19 cellular contexts compared by ENCODE assay signal in the genomic region with DNA sequence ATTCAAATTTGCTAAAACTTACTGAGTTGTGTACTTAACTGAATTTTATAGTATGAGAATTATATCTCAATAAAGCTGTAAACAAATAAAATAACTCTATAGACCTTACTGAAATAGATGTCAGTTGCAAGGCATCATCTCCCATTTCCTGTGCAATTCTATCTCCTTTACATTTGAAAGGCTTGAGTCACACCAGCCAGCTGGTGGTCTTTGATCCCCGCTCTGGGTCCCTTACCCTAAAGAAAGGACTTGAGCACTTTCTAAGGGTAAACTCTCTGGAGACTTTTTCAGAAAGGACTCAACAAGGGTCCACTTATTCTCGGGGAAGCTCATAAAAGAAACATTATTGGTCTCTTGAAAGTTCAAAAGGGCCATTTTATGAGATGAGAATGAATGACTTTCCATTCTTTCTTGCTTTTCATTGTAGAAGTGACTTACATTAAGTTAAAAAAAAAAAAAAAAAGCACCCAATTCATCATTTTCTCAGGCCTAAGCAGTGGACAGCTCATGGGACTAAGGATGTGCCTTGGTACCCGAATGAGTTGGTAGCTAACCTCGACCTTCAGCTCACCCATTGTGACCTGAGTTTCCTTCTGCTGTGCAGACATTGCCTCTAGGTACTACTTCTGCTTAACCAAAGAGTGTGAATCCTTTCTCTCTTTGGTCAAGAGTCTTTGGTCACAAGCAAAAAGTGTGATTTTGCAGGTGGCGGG.
A peak's percentile ranks its signal among the peaks of the same experiment; 100 is the strongest.
DNase-seq lines count a peak whose midpoint lies in the region; ATAC-seq, FAIRE-seq and TF ChIP-seq lines count a peak whose summit lies in the region.
"Had no signal": no experiment of that assay in that cellular context is flagged by ENCODE, and none has a peak within 500 bp of the region (broad histone marks: within the 10 kb centered on the region; RNA-seq: fewer than 3 reads in every experiment).

No MANE protein-coding gene starts in this region.

- peak; percentile 94 for ATAC-seq in stimulated activated naive B cell treated with anti-CD40 and anti-IgM and Interleukin-4, amounts not matched to agents 10 μg/mL and 1 μg/mL and 100 μg/mL, for 72 hours (replicated peaks)
- ATAC-seq in HG02870 (IDR thresholded peaks at IDR 0.05; ENCODE audit: unreplicated experiment), result no peak
- ATAC-seq: K562 had no signal

- H3K9me3 ChIP-seq in HUES48 (ENCODE audit: control insufficient read depth, insufficient read depth, low read length) (no peaks in the 10 kb centered on the region), endodermal cell (ENCODE audit: control insufficient read depth, low read length) (peaks cover 15% of the 10 kb centered on the region), sigmoid colon (no peaks in the 10 kb centered on the region)

- H3K4me3 Mint-ChIP-seq in endodermal cell, result no peak overlapping the region
- no peak overlapping the region for H3K4me3 Mint-ChIP-seq in stimulated activated naive B cell treated with anti-CD40 and anti-IgM and Interleukin-4, amounts not matched to agents 10 μg/mL and 1 μg/mL and 100 μg/mL, for 72 hours
- no peak overlapping the region for H3K4me3 Mint-ChIP-seq in activated CD4-positive, alpha-beta memory T cell treated with anti-CD3 and anti-CD28 coated beads, Interleukin-2, amount 10 ng/mL, durations not matched to agents 7 days and 5 days
- H3K4me3 Mint-ChIP-seq: B cell; CD4-positive, CD25-positive, alpha-beta regulatory T cell; T-helper 2 cell treated with Interferon-gamma antibody and Interleukin-4, amounts not matched to agents 5 μg/mL and 100 μg/mL, for 36 hours had no signal

- peaks cover 12% of the 10 kb centered on the region for H3K36me3 Mint-ChIP-seq in endodermal cell (ENCODE audit: low read depth)
- H3K36me3 Mint-ChIP-seq in stimulated activated naive B cell treated with anti-CD40 and anti-IgM and Interleukin-4, amounts not matched to agents 10 μg/mL and 1 μg/mL and 100 μg/mL, for 72 hours, result no peaks in the 10 kb centered on the region
- H3K36me3 Mint-ChIP-seq in activated CD4-positive, alpha-beta memory T cell treated with anti-CD3 and anti-CD28 coated beads, Interleukin-2, amount 10 ng/mL, durations not matched to agents 7 days and 5 days (ENCODE audit: low read depth), result peaks cover 26% of the 10 kb centered on the region
- H3K36me3 Mint-ChIP-seq: CD4-positive, CD25-positive, alpha-beta regulatory T cell had no signal

- peak overlapping the region; percentile 67 for H3K27ac Mint-ChIP-seq in endodermal cell
- no peak overlapping the region for H3K27ac Mint-ChIP-seq in stimulated activated naive B cell treated with anti-CD40 and anti-IgM and Interleukin-4, amounts not matched to agents 10 μg/mL and 1 μg/mL and 100 μg/mL, for 72 hours
- no peak overlapping the region for H3K27ac Mint-ChIP-seq in activated CD4-positive, alpha-beta memory T cell treated with anti-CD3 and anti-CD28 coated beads, Interleukin-2, amount 10 ng/mL, durations not matched to agents 7 days and 5 days
- H3K27ac Mint-ChIP-seq: B cell; CD4-positive, CD25-positive, alpha-beta regulatory T cell; T-helper 2 cell treated with Interferon-gamma antibody and Interleukin-4, amounts not matched to agents 5 μg/mL and 100 μg/mL, for 36 hours had no signal

- no peak for TF ChIP-seq EP300 in sigmoid colon (IDR thresholded peaks at IDR 0.05)

- no peak for TF ChIP-seq POLR2A in sigmoid colon (IDR thresholded peaks at IDR 0.05)

- H3K9ac ChIP-seq in HUES48 (ENCODE audit: low read depth, low read length) (no peak overlapping the region), endodermal cell (ENCODE audit: extremely low read depth, low read length, poor library complexity, severe bottlenecking) (no peak overlapping the region)

- peak; percentile 50 for FAIRE-seq in GM18507 (lab: Jason Lieb, UNC)
- FAIRE-seq: G401.6, HTR-8/SVneo, K562 had no signal

- H3K4me3 ChIP-seq in HUES48 (ENCODE audit: low read depth, low read length) (no peak overlapping the region), endodermal cell (ENCODE audit: low read length) (no peak overlapping the region), sigmoid colon (no peak overlapping the region)
- H3K4me3 ChIP-seq: K562, PC-9 had no signal

- WGBS in endodermal cell (ENCODE audit: insufficient coverage in 1 of 2, insufficient read length in 1 of 2), 2 experiments, result 62 to 64% methylated on average over 4 to 5 of the region's 5 CpGs
- WGBS in sigmoid colon, 2 donors, result 67 to 74% methylated on average over 5 of the region's 5 CpGs

- intact Hi-C loops in sigmoid colon (cut with DNase I), result no loop called here

- POLR2A ChIA-PET in activated CD4-positive, alpha-beta memory T cell treated with anti-CD3 and anti-CD28 coated beads, Interleukin-2, amount 10 ng/mL, durations not matched to agents 7 days and 5 days (lab: Charles Lee), result no interaction called here

- no peak for DNase-seq in GM18507 (ENCODE audit: extremely low spot score, insufficient read length, low read depth)
- peak; percentile 82 for DNase-seq in endodermal cell
- DNase-seq in stimulated activated naive B cell treated with anti-CD40 and anti-IgM and Interleukin-4, amounts not matched to agents 10 μg/mL and 1 μg/mL and 100 μg/mL, for 72 hours, result peak; percentile 17
- DNase-seq in sigmoid colon, result no peak
- no peak for DNase-seq in activated CD4-positive, alpha-beta memory T cell treated with anti-CD3 and anti-CD28 coated beads, Interleukin-2, amount 10 ng/mL, durations not matched to agents 7 days and 5 days
- DNase-seq: CD4-positive, CD25-positive, alpha-beta regulatory T cell; DMS79; NCI-H1436; NCI-H2029; NCI-H510A treated with DMSO at 0.1 percent for 48 hours; PC-9 had no signal

- peaks cover 51% of the 10 kb centered on the region for H3K4me1 Mint-ChIP-seq in endodermal cell
- peaks cover 5 to 8% of the 10 kb centered on the region in 2 donors for H3K4me1 Mint-ChIP-seq in stimulated activated naive B cell treated with anti-CD40 and anti-IgM and Interleukin-4, amounts not matched to agents 10 μg/mL and 1 μg/mL and 100 μg/mL, for 72 hours
- H3K4me1 Mint-ChIP-seq in activated CD4-positive, alpha-beta memory T cell treated with anti-CD3 and anti-CD28 coated beads, Interleukin-2, amount 10 ng/mL, durations not matched to agents 7 days and 5 days, result peaks cover 17% of the 10 kb centered on the region
- H3K4me1 Mint-ChIP-seq: B cell had no signal

- TF ChIP-seq CTCF in endodermal cell (conservative IDR thresholded peaks at IDR 0.05) (no peak), sigmoid colon (IDR thresholded peaks at IDR 0.05) (no peak)

- no peaks in the 10 kb centered on the region for H3K9me3 Mint-ChIP-seq in endodermal cell
- H3K9me3 Mint-ChIP-seq in stimulated activated naive B cell treated with anti-CD40 and anti-IgM and Interleukin-4, amounts not matched to agents 10 μg/mL and 1 μg/mL and 100 μg/mL, for 72 hours, result no peaks in the 10 kb centered on the region
- no peaks in the 10 kb centered on the region for H3K9me3 Mint-ChIP-seq in activated CD4-positive, alpha-beta memory T cell treated with anti-CD3 and anti-CD28 coated beads, Interleukin-2, amount 10 ng/mL, durations not matched to agents 7 days and 5 days
- H3K9me3 Mint-ChIP-seq: T-helper 2 cell treated with Interferon-gamma antibody and Interleukin-4, amounts not matched to agents 5 μg/mL and 100 μg/mL, for 36 hours had no signal

- H3K4me1 ChIP-seq in HUES48 (ENCODE audit: control insufficient read depth, insufficient read depth, low read length) (peaks cover 33% of the 10 kb centered on the region), endodermal cell (ENCODE audit: control insufficient read depth, insufficient read depth, low read length) (peaks cover 29% of the 10 kb centered on the region), sigmoid colon (no peaks in the 10 kb centered on the region)

- peak overlapping the region; percentile 85 for H3K27ac ChIP-seq in HUES48 (ENCODE audit: low read depth, low read length)
- no peak overlapping the region for H3K27ac ChIP-seq in endodermal cell (ENCODE audit: low read depth, low read length)
- no peak overlapping the region for H3K27ac ChIP-seq in sigmoid colon
- H3K27ac ChIP-seq: HL-60, PC-9 had no signal

- no peaks in the 10 kb centered on the region for H3K36me3 ChIP-seq in HUES48 (ENCODE audit: control insufficient read depth, insufficient read depth, low read length)
- H3K36me3 ChIP-seq in endodermal cell (ENCODE audit: control insufficient read depth, insufficient read depth, low read length), result no peaks in the 10 kb centered on the region
- no peaks in the 10 kb centered on the region for H3K36me3 ChIP-seq in sigmoid colon

- peaks cover 2% of the 10 kb centered on the region for H3K27me3 Mint-ChIP-seq in endodermal cell (ENCODE audit: insufficient read depth)
- H3K27me3 Mint-ChIP-seq in stimulated activated naive B cell treated with anti-CD40 and anti-IgM and Interleukin-4, amounts not matched to agents 10 μg/mL and 1 μg/mL and 100 μg/mL, for 72 hours, result peaks cover 21 to 28% of the 10 kb centered on the region in 2 donors
- H3K27me3 Mint-ChIP-seq in activated CD4-positive, alpha-beta memory T cell treated with anti-CD3 and anti-CD28 coated beads, Interleukin-2, amount 10 ng/mL, durations not matched to agents 7 days and 5 days, result peaks cover 8% of the 10 kb centered on the region

- CTCF ChIA-PET in activated CD4-positive, alpha-beta memory T cell treated with anti-CD3 and anti-CD28 coated beads, Interleukin-2, amount 10 ng/mL, durations not matched to agents 7 days and 5 days (lab: Charles Lee), result interaction anchor here (0.6 to 1.5 kb wide), 6 partner anchors 10 to 1788 kb away, joined by 3 to 5 read pairs (median 4); no protein-coding TSS in a partner anchor

- no peaks in the 10 kb centered on the region for H3K27me3 ChIP-seq in HUES48 (ENCODE audit: control insufficient read depth, insufficient read depth, low read length)
- H3K27me3 ChIP-seq in endodermal cell (ENCODE audit: control insufficient read depth, insufficient read depth, low read length, poor library complexity, severe bottlenecking), result no peaks in the 10 kb centered on the region
- peaks cover 0 to 17% (median 0%) of the 10 kb centered on the region in 3 donors for H3K27me3 ChIP-seq in sigmoid colon

Comparison
In these comparisons a context has a peak if more than half of its experiments do, and no peak if none do; other contexts are left out.
1. DNase-seq: peak in endodermal cell (single experiment) and stimulated activated naive B cell treated with anti-CD40 and anti-IgM and Interleukin-4, amounts not matched to agents 10 μg/mL and 1 μg/mL and 100 μg/mL, for 72 hours (single experiment); none in GM18507 (single experiment), sigmoid colon (single experiment) and activated CD4-positive, alpha-beta memory T cell treated with anti-CD3 and anti-CD28 coated beads, Interleukin-2, amount 10 ng/mL, durations not matched to agents 7 days and 5 days (single experiment).